In the genomic region with DNA sequence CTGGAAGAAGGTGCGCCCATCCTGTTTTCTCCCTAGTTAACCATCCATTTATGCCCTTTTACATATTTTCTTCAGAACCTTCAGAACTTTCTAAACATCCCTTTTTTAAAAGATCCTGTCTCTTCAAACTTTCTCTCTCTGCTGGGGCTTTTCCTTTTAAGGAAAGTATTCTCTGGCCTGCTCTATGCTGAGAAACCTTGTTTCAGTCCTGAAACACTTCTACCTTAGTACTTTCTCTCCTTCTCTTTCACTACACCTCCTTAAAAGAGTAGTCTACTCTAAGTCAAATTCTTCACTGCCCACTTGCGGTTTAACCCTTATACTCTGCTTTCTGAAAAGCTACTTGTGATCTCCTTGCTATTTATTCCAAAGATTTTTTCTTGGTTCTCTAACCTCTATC, we compare ENCODE assay signal across 20 cellular contexts.
DNase-seq lines count a peak whose midpoint lies in the region; ATAC-seq and TF ChIP-seq lines count a peak whose summit lies in the region.
"Had no signal": no experiment of that assay in that cellular context is flagged by ENCODE, and none has a peak within 500 bp of the region (broad histone marks: within the 10 kb centered on the region; RNA-seq: fewer than 3 reads in every experiment).

No MANE protein-coding gene starts in this region.

- H3K27me3 Mint-ChIP-seq in activated T-cell treated with anti-CD3 and anti-CD28 coated beads, Interleukin-2, amount 50 U/mL, for 72 hours (ENCODE audit: low read depth), result no peaks in the 10 kb centered on the region
- H3K27me3 Mint-ChIP-seq in HFFc6 (ENCODE audit: insufficient read depth) (no peaks in the 10 kb centered on the region), brain (no peaks in the 10 kb centered on the region), type B pancreatic cell (no peaks in the 10 kb centered on the region)

- H3K4me3 Mint-ChIP-seq in activated T-cell treated with anti-CD3 and anti-CD28 coated beads, Interleukin-2, amount 50 U/mL, for 72 hours, result no peak overlapping the region
- H3K4me3 Mint-ChIP-seq in HFFc6 (no peak overlapping the region), brain (no peak overlapping the region), type B pancreatic cell (no peak overlapping the region)

- no peak for ATAC-seq in activated T-cell treated with anti-CD3 and anti-CD28 coated beads, Interleukin-2, amount 50 U/mL, for 72 hours (replicated peaks in 1 of 2)

- H3K4me1 Mint-ChIP-seq in activated T-cell treated with anti-CD3 and anti-CD28 coated beads, Interleukin-2, amount 50 U/mL, for 72 hours (ENCODE audit: low read depth), result peaks cover 3% of the 10 kb centered on the region
- H3K4me1 Mint-ChIP-seq in HFFc6 (ENCODE audit: low read depth) (peaks cover 43% of the 10 kb centered on the region), brain (peaks cover 45% of the 10 kb centered on the region), type B pancreatic cell (ENCODE audit: unreplicated experiment) (peaks cover 11% of the 10 kb centered on the region)

- DNase-seq in activated T-cell treated with anti-CD3 and anti-CD28 coated beads, Interleukin-2, amount 50 U/mL, for 72 hours, result no peak
- no peak for DNase-seq in activated T-cell treated with anti-CD3 and anti-CD28 coated beads, Interleukin-2, amount 50 U/mL, for 1 hour
- DNase-seq in HFFc6, result no peak
- DNase-seq in type B pancreatic cell (ENCODE audit: extremely low spot score, unreplicated experiment), result no peak
- no peak for DNase-seq in stimulated activated CD4-positive, alpha-beta T cell treated with anti-CD3 and anti-CD28 coated beads, Interleukin-4, amount 100 ng/mL, for 4 hours
- DNase-seq in head of caudate nucleus, result no peak
- DNase-seq in NCI-H1436 (lab: John Stamatoyannopoulos, UW), result no peak
- DNase-seq: AML-193, COR-L47, DMS 273 treated with DMSO at 0.1 percent for 48 hours, DND-41, MM.1S, NCI-H1092, NCI-H146, NCI-H2081, NCI-H2171 treated with DMSO at 0.1 percent for 48 hours, NCI-H446, NCI-H69, Right ventricle myocardium superior had no signal

- intact Hi-C loops in head of caudate nucleus (cut with DNase I), result no loop called here

- peaks cover 1 to 2% of the 10 kb centered on the region in 2 donors for H3K36me3 Mint-ChIP-seq in activated T-cell treated with anti-CD3 and anti-CD28 coated beads, Interleukin-2, amount 50 U/mL, for 72 hours (ENCODE audit: insufficient read depth in 2 of 2)
- peaks cover 24% of the 10 kb centered on the region for H3K36me3 Mint-ChIP-seq in HFFc6 (ENCODE audit: low read depth)
- peaks cover 39% of the 10 kb centered on the region for H3K36me3 Mint-ChIP-seq in brain
- H3K36me3 Mint-ChIP-seq in type B pancreatic cell, result peaks cover 24% of the 10 kb centered on the region

- no peaks in the 10 kb centered on the region for H3K9me3 Mint-ChIP-seq in activated T-cell treated with anti-CD3 and anti-CD28 coated beads, Interleukin-2, amount 50 U/mL, for 72 hours
- no peaks in the 10 kb centered on the region for H3K9me3 Mint-ChIP-seq in HFFc6
- H3K9me3 Mint-ChIP-seq in brain, result no peaks in the 10 kb centered on the region
- no peaks in the 10 kb centered on the region for H3K9me3 Mint-ChIP-seq in type B pancreatic cell

- peak overlapping the region; percentile 21 for H3K27ac Mint-ChIP-seq in activated T-cell treated with anti-CD3 and anti-CD28 coated beads, Interleukin-2, amount 50 U/mL, for 72 hours
- H3K27ac Mint-ChIP-seq in HFFc6 (peak overlapping the region; percentile 2; the same call in 1 of the 2 replicates), brain (peak overlapping the region in 3 of 5 experiments; percentile 7 to 46 (median 12)), type B pancreatic cell (peak overlapping the region; percentile 11)

- TF ChIP-seq CTCF in HFFc6 (IDR thresholded peaks at IDR 0.05) (no peak), brain (conservative IDR thresholded peaks at IDR 0.05) (no peak), type B pancreatic cell (conservative IDR thresholded peaks at IDR 0.05) (no peak)
